Comparison of ENCODE assay signal across 8 cellular contexts in genomic region chr12:53213348-53213747, GRCh38. TPM values are rescaled to one million over a fixed set of nuclear protein-coding genes. Genes with fewer than 3 reads are reported as not detected.
DNase-seq lines count a peak whose midpoint lies in the region; ATAC-seq, FAIRE-seq and TF ChIP-seq lines count a peak whose summit lies in the region.

No MANE protein-coding gene starts in this region.

- WGBS in suprapubic skin, result 18% methylated on average over 14 of the region's 14 CpGs

- no peaks in the 10 kb centered on the region for H3K27me3 ChIP-seq in suprapubic skin

- peaks cover 67% of the 10 kb centered on the region for H3K36me3 ChIP-seq in suprapubic skin

- H3K4me1 ChIP-seq in suprapubic skin, result peaks cover 54% of the 10 kb centered on the region

- TF ChIP-seq POLR2A in suprapubic skin (IDR thresholded peaks at IDR 0.05), result no peak

- FAIRE-seq in RCC 7860 (lab: Jason Lieb, UNC), result no peak

- ATAC-seq in HG03378 (IDR thresholded peaks at IDR 0.05; ENCODE audit: unreplicated experiment), result no peak

- DNase-seq in GM03348 (ENCODE audit: low spot score) (peak; percentile 87), Kasumi-1 (lab: John Stamatoyannopoulos, UW) (peak; percentile 78 to 79), RCC 7860 (ENCODE audit: low spot score) (peak; percentile 31), activated T-helper 1 cell treated with Interleukin-2 at 50 U/mL for 16 hours (ENCODE audit: low read depth) (peak; percentile 72), fibroblast of peridontal ligament (ENCODE audit: extremely low read depth) (peak; percentile 66), nucleus accumbens (lab: John Stamatoyannopoulos, UW) (peak in 51 of 56 donors; percentile 23 to 91 (median 73)), suprapubic skin (ENCODE audit: low spot score in 2 of 2) (peak; percentile 89 to 93)

- no peaks in the 10 kb centered on the region for H3K9me3 ChIP-seq in suprapubic skin

- TF ChIP-seq EP300 in suprapubic skin (IDR thresholded peaks at IDR 0.05), result no peak

- TF ChIP-seq CTCF in suprapubic skin (IDR thresholded peaks at IDR 0.05), result peak; percentile 87 to 94

- no peak overlapping the region for H3K27ac ChIP-seq in suprapubic skin

- H3K4me3 ChIP-seq in suprapubic skin, result no peak overlapping the region

RNA-seq across cellular contexts. Expression of gene ITGB7, which starts 6.3 kb away (rescaled TPM):
- 10 to 100 TPM in 1 of 4 donors, 1 to 10 TPM in 3; 2.9 to 29.1 (median 6.8) TPM for total RNA-seq in suprapubic skin

RNA-seq across cellular contexts. Expression of gene RARG, which starts 18.7 kb away (rescaled TPM):
- 100 to 1,000 TPM; 140 to 198 (median 172) TPM for total RNA-seq in suprapubic skin

RNA-seq across cellular contexts. Expression of gene CSAD, which starts 32.6 kb away (rescaled TPM):
- 100 to 1,000 TPM in 1 of 4 donors, 10 to 100 TPM in 3; 35.6 to 175 (median 56.7) TPM for total RNA-seq in suprapubic skin

RNA-seq across cellular contexts. Expression of gene ZNF740, which starts 32.8 kb away (rescaled TPM):
- total RNA-seq in suprapubic skin, result 10 to 100 TPM in 3 of 4 donors, 1 to 10 TPM in 1; 5.9 to 38.9 (median 15.2) TPM

RNA-seq across cellular contexts. Expression of gene ESPL1, which starts 54.8 kb away (rescaled TPM):
- total RNA-seq in suprapubic skin, result 10 to 100 TPM in 1 of 4 donors, 1 to 10 TPM in 3; 5.7 to 10.6 (median 6.1) TPM

Comparison
In these comparisons a context has a peak if more than half of its experiments do, and no peak if none do; other contexts are left out.
1. DNase-seq: peak in every context shown above with its lines; median percentile 91 in suprapubic skin; 87 in GM03348; 78 in Kasumi-1; 73 in nucleus accumbens; 72 in activated T-helper 1 cell treated with Interleukin-2 at 50 U/mL for 16 hours; 66 in fibroblast of peridontal ligament; 31 in RCC 7860.